Comparison of ENCODE assay signal across 1 cellular context in genomic region chr11:12156301-12157140, GRCh38.
TF ChIP-seq lines count a peak whose summit lies in the region.

No MANE protein-coding gene starts in this region.

TF ChIP-seq in SK-N-SH, 30 proteins besides CTCF, POLR2A, EP300 and RAD21 (continued from another document):
- no peak for TF ChIP-seq USF1 (IDR thresholded peaks at IDR 0.05; ENCODE audit: borderline replicate concordance, low read depth)
- no peak for TF ChIP-seq FOXJ3 (CRISPR knock-in tag; IDR thresholded peaks at IDR 0.05)
- no peak for TF ChIP-seq TCF12 (IDR thresholded peaks at IDR 0.05)
- TF ChIP-seq FOXM1 (IDR thresholded peaks at IDR 0.05; ENCODE audit: low read depth), result no peak
- TF ChIP-seq, protein P1, sequence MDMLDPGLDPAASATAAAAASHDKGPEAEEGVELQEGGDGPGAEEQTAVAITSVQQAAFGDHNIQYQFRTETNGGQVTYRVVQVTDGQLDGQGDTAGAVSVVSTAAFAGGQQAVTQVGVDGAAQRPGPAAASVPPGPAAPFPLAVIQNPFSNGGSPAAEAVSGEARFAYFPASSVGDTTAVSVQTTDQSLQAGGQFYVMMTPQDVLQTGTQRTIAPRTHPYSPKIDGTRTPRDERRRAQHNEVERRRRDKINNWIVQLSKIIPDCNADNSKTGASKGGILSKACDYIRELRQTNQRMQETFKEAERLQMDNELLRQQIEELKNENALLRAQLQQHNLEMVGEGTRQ (IDR thresholded peaks at IDR 0.05; ENCODE audit: borderline replicate concordance, low read depth, low read length), result no peak
- TF ChIP-seq NRF1 (IDR thresholded peaks at IDR 0.05; ENCODE audit: low read depth, low read length), result no peak
- no peak for TF ChIP-seq EZH2phosphoT487 (IDR thresholded peaks at IDR 0.05; ENCODE audit: borderline replicate concordance, low read depth)
- no peak for TF ChIP-seq TAF1 (IDR thresholded peaks at IDR 0.05; ENCODE audit: borderline replicate concordance, low read depth, low read length)
- TF ChIP-seq YY1 (IDR thresholded peaks at IDR 0.05; ENCODE audit: low read depth), result no peak
- no peak for TF ChIP-seq GABPA (IDR thresholded peaks at IDR 0.05; ENCODE audit: low read depth)
- TF ChIP-seq RFX5 (IDR thresholded peaks at IDR 0.05; ENCODE audit: low read length), result no peak
- no peak for TF ChIP-seq ELF1 (IDR thresholded peaks at IDR 0.05)
- no peak for TF ChIP-seq SIN3A (IDR thresholded peaks at IDR 0.05; ENCODE audit: borderline replicate concordance, low read depth, low read length)
- TF ChIP-seq JUND (IDR thresholded peaks at IDR 0.05), result no peak
- TF ChIP-seq, protein P2, sequence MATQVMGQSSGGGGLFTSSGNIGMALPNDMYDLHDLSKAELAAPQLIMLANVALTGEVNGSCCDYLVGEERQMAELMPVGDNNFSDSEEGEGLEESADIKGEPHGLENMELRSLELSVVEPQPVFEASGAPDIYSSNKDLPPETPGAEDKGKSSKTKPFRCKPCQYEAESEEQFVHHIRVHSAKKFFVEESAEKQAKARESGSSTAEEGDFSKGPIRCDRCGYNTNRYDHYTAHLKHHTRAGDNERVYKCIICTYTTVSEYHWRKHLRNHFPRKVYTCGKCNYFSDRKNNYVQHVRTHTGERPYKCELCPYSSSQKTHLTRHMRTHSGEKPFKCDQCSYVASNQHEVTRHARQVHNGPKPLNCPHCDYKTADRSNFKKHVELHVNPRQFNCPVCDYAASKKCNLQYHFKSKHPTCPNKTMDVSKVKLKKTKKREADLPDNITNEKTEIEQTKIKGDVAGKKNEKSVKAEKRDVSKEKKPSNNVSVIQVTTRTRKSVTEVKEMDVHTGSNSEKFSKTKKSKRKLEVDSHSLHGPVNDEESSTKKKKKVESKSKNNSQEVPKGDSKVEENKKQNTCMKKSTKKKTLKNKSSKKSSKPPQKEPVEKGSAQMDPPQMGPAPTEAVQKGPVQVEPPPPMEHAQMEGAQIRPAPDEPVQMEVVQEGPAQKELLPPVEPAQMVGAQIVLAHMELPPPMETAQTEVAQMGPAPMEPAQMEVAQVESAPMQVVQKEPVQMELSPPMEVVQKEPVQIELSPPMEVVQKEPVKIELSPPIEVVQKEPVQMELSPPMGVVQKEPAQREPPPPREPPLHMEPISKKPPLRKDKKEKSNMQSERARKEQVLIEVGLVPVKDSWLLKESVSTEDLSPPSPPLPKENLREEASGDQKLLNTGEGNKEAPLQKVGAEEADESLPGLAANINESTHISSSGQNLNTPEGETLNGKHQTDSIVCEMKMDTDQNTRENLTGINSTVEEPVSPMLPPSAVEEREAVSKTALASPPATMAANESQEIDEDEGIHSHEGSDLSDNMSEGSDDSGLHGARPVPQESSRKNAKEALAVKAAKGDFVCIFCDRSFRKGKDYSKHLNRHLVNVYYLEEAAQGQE (IDR thresholded peaks at IDR 0.05; ENCODE audit: low read depth, low read length), result no peak
TF ChIP-seq in SK-N-SH: peak in this region for 0.
